8 cellular contexts compared by ENCODE assay signal in the genomic region with DNA sequence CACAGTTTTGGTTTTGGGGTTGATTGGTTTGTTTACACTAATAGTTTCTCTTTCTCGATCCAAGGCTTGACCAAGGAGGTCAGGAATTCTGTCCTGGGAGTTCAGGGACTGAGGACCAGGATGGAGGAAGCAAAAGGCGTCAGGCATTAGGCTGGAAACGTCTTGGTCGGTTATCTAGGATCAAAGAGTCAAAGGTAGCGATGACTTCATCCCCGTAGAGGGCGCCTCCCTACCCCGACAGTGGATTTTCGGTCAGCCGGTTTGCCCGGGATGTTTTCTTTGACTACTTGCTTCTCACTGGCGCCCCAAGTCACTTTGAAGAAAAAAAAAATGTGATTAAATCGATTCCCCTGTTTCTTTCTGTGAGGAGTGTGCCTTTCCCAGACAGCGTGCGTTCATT. TPM values are rescaled to one million over a fixed set of nuclear protein-coding genes. Genes with fewer than 3 reads are reported as not detected.
DNase-seq lines count a peak whose midpoint lies in the region; ATAC-seq, FAIRE-seq and TF ChIP-seq lines count a peak whose summit lies in the region.

No MANE protein-coding gene starts in this region.

- no peak overlapping the region for H3K4me3 ChIP-seq in NB4 (ENCODE audit: low read depth, low read length)
- no peak overlapping the region for H3K4me3 ChIP-seq in colonic mucosa
- H3K4me3 ChIP-seq in neural cell (ENCODE audit: low read length) = peak overlapping the region; percentile 82

- H3K79me2 ChIP-seq in neural cell (replicated peaks; ENCODE audit: insufficient read depth, low read length) = peaks cover 12% of the 10 kb centered on the region

- H3K9me2 ChIP-seq in neural cell (ENCODE audit: insufficient read depth, low read length) = no peaks in the 10 kb centered on the region

- H4K20me1 ChIP-seq in neural cell (ENCODE audit: insufficient read depth) = peaks cover 4% of the 10 kb centered on the region

- no peak for TF ChIP-seq EP300 in neural cell (conservative IDR thresholded peaks at IDR 0.05; ENCODE audit: poor library complexity, severe bottlenecking)

- no peaks in the 10 kb centered on the region for H3K9me3 ChIP-seq in colonic mucosa
- H3K9me3 ChIP-seq in neural cell (ENCODE audit: low read length) = no peaks in the 10 kb centered on the region

- H3K27me3 ChIP-seq in colonic mucosa (no peaks in the 10 kb centered on the region), neural cell (ENCODE audit: insufficient read depth, low read depth, low read length) (peaks cover 22% of the 10 kb centered on the region)

- TF ChIP-seq RAD21 in neural cell (conservative IDR thresholded peaks at IDR 0.05) = no peak

- peak overlapping the region; percentile 77 for H3K27ac ChIP-seq in colonic mucosa
- peak overlapping the region; percentile 74 for H3K27ac ChIP-seq in neural cell (ENCODE audit: low read length)

- peak overlapping the region; percentile 84 for H2AFZ ChIP-seq in neural cell (ENCODE audit: low read depth, low read length)

- H3K36me3 ChIP-seq in colonic mucosa = no peaks in the 10 kb centered on the region
- no peaks in the 10 kb centered on the region for H3K36me3 ChIP-seq in neural cell (ENCODE audit: insufficient read depth, low read length)

- no peaks in the 10 kb centered on the region for H3F3A ChIP-seq in neural cell (ENCODE audit: insufficient read depth, low read length, poor library complexity, severe bottlenecking)

- ATAC-seq in HG03378 (IDR thresholded peaks at IDR 0.05; ENCODE audit: unreplicated experiment) = no peak

- H3K4me1 ChIP-seq in colonic mucosa = no peaks in the 10 kb centered on the region

- H3K9ac ChIP-seq in colonic mucosa (ENCODE audit: low read depth in 2 of 2, low read length in 2 of 2) = peak overlapping the region in 1 of 2 donors; percentile 87
- H3K9ac ChIP-seq in neural cell (ENCODE audit: low read length) = peak overlapping the region; percentile 90

- TF ChIP-seq CTCF in GM10266 (IDR thresholded peaks at IDR 0.05; ENCODE audit: control insufficient read depth, insufficient read depth, low read depth, missing control alignments) (peak; percentile 23), NB4 (IDR thresholded peaks at IDR 0.05; ENCODE audit: low read depth, low read length) (peak; percentile 24), colonic mucosa (IDR thresholded peaks at IDR 0.05) (no peak), neural cell (IDR thresholded peaks at IDR 0.05; ENCODE audit: poor library complexity, severe bottlenecking) (no peak)

- DNase-seq in GM10266 (ENCODE audit: extremely low spot score) = peak; percentile 49
- DNase-seq in NB4 (ENCODE audit: low read depth) = peak; percentile 52
- peak; percentile 82 for DNase-seq in colonic mucosa
- DNase-seq in RCC 7860 (ENCODE audit: low spot score) = no peak
- DNase-seq in NCI-H748 treated with DMSO at 0.1 percent for 48 hours (lab: John Stamatoyannopoulos, UW) = no peak
- DNase-seq in activated CD8-positive, alpha-beta memory T cell treated with anti-CD3 and anti-CD28 coated beads, Interleukin-2, amount 50 U/mL, for 4 hours = no peak

- intact Hi-C loops in colonic mucosa (cut with DNase I) = no loop called here

- TF ChIP-seq POLR2A in NB4 (IDR thresholded peaks at IDR 0.05; ENCODE audit: extremely low read depth, insufficient read length) = no peak

- FAIRE-seq in RCC 7860 (lab: Jason Lieb, UNC) = no peak

- peak overlapping the region; percentile 66 for H3K4me2 ChIP-seq in neural cell (ENCODE audit: low read length)

TF ChIP-seq in neural cell, 6 proteins besides CTCF, POLR2A, EP300 and RAD21:
- no peak for TF ChIP-seq SMC3 (conservative IDR thresholded peaks at IDR 0.05; ENCODE audit: poor library complexity)
- TF ChIP-seq POLR2AphosphoS5 (IDR thresholded peaks at IDR 0.05) = no peak
- no peak for TF ChIP-seq EZH2 (IDR thresholded peaks at IDR 0.05; ENCODE audit: borderline replicate concordance, insufficient read depth, low read length, poor library complexity, severe bottlenecking)
- no peak for TF ChIP-seq MXI1 (conservative IDR thresholded peaks at IDR 0.05; ENCODE audit: poor library complexity, severe bottlenecking)
- TF ChIP-seq REST (IDR thresholded peaks at IDR 0.05; ENCODE audit: borderline replicate concordance) = no peak
- TF ChIP-seq TAF1 (IDR thresholded peaks at IDR 0.05; ENCODE audit: low read depth) = no peak
TF ChIP-seq in neural cell: peak in this region for 0.

RNA-seq across cellular contexts. Expression of gene FHDC1, which starts 1.0 kb away (rescaled TPM):
- total RNA-seq in colonic mucosa = 10 to 100 TPM; 13.9 to 14.0 TPM
- polyA plus RNA-seq in neural cell = 10.1 and 11.4 TPM in 2 replicates
- 19.0 and 20.6 TPM in 2 replicates for polyA minus RNA-seq in neural cell

Comparison
In these comparisons a context has a peak if more than half of its experiments do, and no peak if none do; other contexts are left out.
1. DNase-seq: peak in GM10266 (single experiment), NB4 (single experiment) and colonic mucosa (single experiment); none in RCC 7860 (single experiment), NCI-H748 treated with DMSO at 0.1 percent for 48 hours (single experiment) and activated CD8-positive, alpha-beta memory T cell treated with anti-CD3 and anti-CD28 coated beads, Interleukin-2, amount 50 U/mL, for 4 hours (single experiment).
2. CTCF ChIP-seq: peak in GM10266 (single experiment) and NB4 (single experiment); none in colonic mucosa (single experiment) and neural cell (single experiment).